In the genomic region with DNA sequence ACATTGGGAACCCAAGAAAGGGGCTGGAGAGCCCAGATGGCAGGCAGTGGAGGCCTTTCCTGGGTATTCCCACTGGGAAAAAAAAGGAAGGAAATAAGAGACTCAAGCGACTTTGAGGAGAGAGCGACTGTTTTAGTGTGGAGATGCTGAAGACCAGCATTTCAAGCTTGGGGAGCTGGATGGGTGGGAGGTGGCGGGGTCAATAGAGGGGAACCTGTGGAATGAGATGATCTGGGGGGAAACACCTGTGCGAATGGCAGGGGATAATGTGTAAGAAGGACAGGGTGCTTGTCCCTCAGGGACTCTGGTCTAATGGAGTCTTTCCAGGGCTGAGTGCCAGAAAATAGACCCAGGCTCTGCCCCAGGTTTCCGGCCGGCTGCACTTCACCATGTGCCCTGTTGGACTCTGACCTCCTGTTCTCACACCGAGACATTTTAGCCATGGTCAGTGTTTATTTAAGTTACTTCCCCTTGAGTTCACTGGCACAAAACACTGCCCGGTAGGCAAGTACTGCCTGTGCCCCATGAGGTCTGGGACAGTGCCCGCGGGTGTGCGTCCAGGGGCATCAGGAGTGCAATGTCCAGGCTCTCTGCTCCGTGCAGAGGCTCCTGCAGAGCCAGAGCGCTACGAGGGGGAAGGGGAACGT, we compare ENCODE assay signal across 1 cellular context.
TF ChIP-seq lines count a peak whose summit lies in the region.

No MANE protein-coding gene starts in this region.

TF ChIP-seq in HepG2, 621 proteins besides CTCF, POLR2A, EP300 and RAD21 (continued from another document and continues in another):
- TF ChIP-seq, protein P1, sequence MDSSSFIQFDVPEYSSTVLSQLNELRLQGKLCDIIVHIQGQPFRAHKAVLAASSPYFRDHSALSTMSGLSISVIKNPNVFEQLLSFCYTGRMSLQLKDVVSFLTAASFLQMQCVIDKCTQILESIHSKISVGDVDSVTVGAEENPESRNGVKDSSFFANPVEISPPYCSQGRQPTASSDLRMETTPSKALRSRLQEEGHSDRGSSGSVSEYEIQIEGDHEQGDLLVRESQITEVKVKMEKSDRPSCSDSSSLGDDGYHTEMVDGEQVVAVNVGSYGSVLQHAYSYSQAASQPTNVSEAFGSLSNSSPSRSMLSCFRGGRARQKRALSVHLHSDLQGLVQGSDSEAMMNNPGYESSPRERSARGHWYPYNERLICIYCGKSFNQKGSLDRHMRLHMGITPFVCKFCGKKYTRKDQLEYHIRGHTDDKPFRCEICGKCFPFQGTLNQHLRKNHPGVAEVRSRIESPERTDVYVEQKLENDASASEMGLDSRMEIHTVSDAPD (CRISPR knock-in tag; IDR thresholded peaks at IDR 0.05): no peak
- no peak for TF ChIP-seq ZNF616 (CRISPR knock-in tag; IDR thresholded peaks at IDR 0.05; ENCODE audit: low read depth)
- TF ChIP-seq ZNF264 (CRISPR knock-in tag; IDR thresholded peaks at IDR 0.05): no peak
- TF ChIP-seq, protein P2, sequence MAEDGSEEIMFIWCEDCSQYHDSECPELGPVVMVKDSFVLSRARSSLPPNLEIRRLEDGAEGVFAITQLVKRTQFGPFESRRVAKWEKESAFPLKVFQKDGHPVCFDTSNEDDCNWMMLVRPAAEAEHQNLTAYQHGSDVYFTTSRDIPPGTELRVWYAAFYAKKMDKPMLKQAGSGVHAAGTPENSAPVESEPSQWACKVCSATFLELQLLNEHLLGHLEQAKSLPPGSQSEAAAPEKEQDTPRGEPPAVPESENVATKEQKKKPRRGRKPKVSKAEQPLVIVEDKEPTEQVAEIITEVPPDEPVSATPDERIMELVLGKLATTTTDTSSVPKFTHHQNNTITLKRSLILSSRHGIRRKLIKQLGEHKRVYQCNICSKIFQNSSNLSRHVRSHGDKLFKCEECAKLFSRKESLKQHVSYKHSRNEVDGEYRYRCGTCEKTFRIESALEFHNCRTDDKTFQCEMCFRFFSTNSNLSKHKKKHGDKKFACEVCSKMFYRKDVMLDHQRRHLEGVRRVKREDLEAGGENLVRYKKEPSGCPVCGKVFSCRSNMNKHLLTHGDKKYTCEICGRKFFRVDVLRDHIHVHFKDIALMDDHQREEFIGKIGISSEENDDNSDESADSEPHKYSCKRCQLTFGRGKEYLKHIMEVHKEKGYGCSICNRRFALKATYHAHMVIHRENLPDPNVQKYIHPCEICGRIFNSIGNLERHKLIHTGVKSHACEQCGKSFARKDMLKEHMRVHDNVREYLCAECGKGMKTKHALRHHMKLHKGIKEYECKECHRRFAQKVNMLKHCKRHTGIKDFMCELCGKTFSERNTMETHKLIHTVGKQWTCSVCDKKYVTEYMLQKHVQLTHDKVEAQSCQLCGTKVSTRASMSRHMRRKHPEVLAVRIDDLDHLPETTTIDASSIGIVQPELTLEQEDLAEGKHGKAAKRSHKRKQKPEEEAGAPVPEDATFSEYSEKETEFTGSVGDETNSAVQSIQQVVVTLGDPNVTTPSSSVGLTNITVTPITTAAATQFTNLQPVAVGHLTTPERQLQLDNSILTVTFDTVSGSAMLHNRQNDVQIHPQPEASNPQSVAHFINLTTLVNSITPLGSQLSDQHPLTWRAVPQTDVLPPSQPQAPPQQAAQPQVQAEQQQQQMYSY (CRISPR knock-in tag; IDR thresholded peaks at IDR 0.05): no peak
- TF ChIP-seq XRCC5 (optimal IDR thresholded peaks at IDR 0.05; ENCODE audit: low read length): peak; percentile 79
- no peak for TF ChIP-seq NKX3-1 (CRISPR knock-in tag; IDR thresholded peaks at IDR 0.05)
- TF ChIP-seq, protein P3, sequence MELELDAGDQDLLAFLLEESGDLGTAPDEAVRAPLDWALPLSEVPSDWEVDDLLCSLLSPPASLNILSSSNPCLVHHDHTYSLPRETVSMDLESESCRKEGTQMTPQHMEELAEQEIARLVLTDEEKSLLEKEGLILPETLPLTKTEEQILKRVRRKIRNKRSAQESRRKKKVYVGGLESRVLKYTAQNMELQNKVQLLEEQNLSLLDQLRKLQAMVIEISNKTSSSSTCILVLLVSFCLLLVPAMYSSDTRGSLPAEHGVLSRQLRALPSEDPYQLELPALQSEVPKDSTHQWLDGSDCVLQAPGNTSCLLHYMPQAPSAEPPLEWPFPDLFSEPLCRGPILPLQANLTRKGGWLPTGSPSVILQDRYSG (CRISPR knock-in tag; IDR thresholded peaks at IDR 0.05): 0 out of 2 replicates have a peak, but pooled peaks have one; percentile 31
- peak; percentile 31 for TF ChIP-seq CCAR2 (optimal IDR thresholded peaks at IDR 0.05; ENCODE audit: low read depth, low read length)
- TF ChIP-seq ZNF335 (CRISPR knock-in tag; IDR thresholded peaks at IDR 0.05): 0 out of 2 replicates have a peak, but pooled peaks have one; percentile 38
- TF ChIP-seq, protein P4, sequence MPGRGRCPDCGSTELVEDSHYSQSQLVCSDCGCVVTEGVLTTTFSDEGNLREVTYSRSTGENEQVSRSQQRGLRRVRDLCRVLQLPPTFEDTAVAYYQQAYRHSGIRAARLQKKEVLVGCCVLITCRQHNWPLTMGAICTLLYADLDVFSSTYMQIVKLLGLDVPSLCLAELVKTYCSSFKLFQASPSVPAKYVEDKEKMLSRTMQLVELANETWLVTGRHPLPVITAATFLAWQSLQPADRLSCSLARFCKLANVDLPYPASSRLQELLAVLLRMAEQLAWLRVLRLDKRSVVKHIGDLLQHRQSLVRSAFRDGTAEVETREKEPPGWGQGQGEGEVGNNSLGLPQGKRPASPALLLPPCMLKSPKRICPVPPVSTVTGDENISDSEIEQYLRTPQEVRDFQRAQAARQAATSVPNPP (CRISPR knock-in tag; IDR thresholded peaks at IDR 0.05): no peak
- TF ChIP-seq, protein P5, sequence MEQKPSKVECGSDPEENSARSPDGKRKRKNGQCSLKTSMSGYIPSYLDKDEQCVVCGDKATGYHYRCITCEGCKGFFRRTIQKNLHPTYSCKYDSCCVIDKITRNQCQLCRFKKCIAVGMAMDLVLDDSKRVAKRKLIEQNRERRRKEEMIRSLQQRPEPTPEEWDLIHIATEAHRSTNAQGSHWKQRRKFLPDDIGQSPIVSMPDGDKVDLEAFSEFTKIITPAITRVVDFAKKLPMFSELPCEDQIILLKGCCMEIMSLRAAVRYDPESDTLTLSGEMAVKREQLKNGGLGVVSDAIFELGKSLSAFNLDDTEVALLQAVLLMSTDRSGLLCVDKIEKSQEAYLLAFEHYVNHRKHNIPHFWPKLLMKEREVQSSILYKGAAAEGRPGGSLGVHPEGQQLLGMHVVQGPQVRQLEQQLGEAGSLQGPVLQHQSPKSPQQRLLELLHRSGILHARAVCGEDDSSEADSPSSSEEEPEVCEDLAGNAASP (CRISPR knock-in tag; IDR thresholded peaks at IDR 0.05; ENCODE audit: borderline replicate concordance): peak; percentile 56; the same call in 1 of the 2 replicates
- TF ChIP-seq ZNF703 (CRISPR knock-in tag; IDR thresholded peaks at IDR 0.05; ENCODE audit: borderline replicate concordance): 0 out of 2 replicates have a peak, but pooled peaks have one; percentile 38
- TF ChIP-seq MTA1 (CRISPR knock-in tag; IDR thresholded peaks at IDR 0.05; ENCODE audit: borderline replicate concordance): peak; percentile 86
- no peak for TF ChIP-seq TMF1 (CRISPR knock-in tag; IDR thresholded peaks at IDR 0.05; ENCODE audit: low read depth)
- TF ChIP-seq CBX5 (CRISPR knock-in tag; IDR thresholded peaks at IDR 0.05; ENCODE audit: borderline replicate concordance): peak; percentile 78; the same call in 1 of the 2 replicates
- TF ChIP-seq ZNF124 (CRISPR knock-in tag; IDR thresholded peaks at IDR 0.05): peak; percentile 30; the same call in 1 of the 2 replicates
- TF ChIP-seq, protein P6, sequence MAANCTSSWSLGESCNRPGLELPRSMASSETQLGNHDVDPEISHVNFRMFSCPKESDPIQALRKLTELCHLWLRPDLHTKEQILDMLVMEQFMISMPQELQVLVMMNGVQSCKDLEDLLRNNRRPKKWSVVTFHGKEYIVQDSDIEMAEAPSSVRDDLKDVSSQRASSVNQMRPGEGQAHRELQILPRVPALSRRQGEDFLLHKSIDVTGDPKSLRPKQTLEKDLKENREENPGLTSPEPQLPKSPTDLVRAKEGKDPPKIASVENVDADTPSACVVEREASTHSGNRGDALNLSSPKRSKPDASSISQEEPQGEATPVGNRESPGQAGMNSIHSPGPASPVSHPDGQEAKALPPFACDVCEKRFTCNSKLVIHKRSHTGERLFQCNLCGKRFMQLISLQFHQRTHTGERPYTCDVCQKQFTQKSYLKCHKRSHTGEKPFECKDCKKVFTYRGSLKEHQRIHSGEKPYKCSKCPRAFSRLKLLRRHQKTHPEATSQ (CRISPR knock-in tag; IDR thresholded peaks at IDR 0.05; ENCODE audit: borderline replicate concordance): no peak
- TF ChIP-seq, protein P7, sequence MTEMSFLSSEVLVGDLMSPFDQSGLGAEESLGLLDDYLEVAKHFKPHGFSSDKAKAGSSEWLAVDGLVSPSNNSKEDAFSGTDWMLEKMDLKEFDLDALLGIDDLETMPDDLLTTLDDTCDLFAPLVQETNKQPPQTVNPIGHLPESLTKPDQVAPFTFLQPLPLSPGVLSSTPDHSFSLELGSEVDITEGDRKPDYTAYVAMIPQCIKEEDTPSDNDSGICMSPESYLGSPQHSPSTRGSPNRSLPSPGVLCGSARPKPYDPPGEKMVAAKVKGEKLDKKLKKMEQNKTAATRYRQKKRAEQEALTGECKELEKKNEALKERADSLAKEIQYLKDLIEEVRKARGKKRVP (CRISPR knock-in tag; IDR thresholded peaks at IDR 0.05): no peak
- no peak for TF ChIP-seq JUND (CRISPR knock-in tag; IDR thresholded peaks at IDR 0.05)
- no peak for TF ChIP-seq ZNF773 (CRISPR knock-in tag; IDR thresholded peaks at IDR 0.05; ENCODE audit: borderline replicate concordance)
- no peak for TF ChIP-seq GATAD1 (CRISPR knock-in tag; IDR thresholded peaks at IDR 0.05)
- no peak for TF ChIP-seq SNAI1 (CRISPR knock-in tag; IDR thresholded peaks at IDR 0.05; ENCODE audit: borderline replicate concordance)
- TF ChIP-seq ZNF850 (CRISPR knock-in tag; conservative IDR thresholded peaks at IDR 0.05): no peak
- TF ChIP-seq NFYC (CRISPR knock-in tag; IDR thresholded peaks at IDR 0.05): no peak
- TF ChIP-seq KLF11 (CRISPR knock-in tag; IDR thresholded peaks at IDR 0.05): no peak
- TF ChIP-seq JDP2 (CRISPR knock-in tag; IDR thresholded peaks at IDR 0.05; ENCODE audit: borderline replicate concordance): no peak
- no peak for TF ChIP-seq CHD4 (IDR thresholded peaks at IDR 0.05; ENCODE audit: borderline replicate concordance, low read length)
- TF ChIP-seq SRY (CRISPR knock-in tag; IDR thresholded peaks at IDR 0.05): peak; percentile 64; the same call in 1 of the 2 replicates
- no peak for TF ChIP-seq ZNF607 (CRISPR knock-in tag; IDR thresholded peaks at IDR 0.05; ENCODE audit: borderline replicate concordance)
- TF ChIP-seq JUNB (CRISPR knock-in tag; IDR thresholded peaks at IDR 0.05; ENCODE audit: borderline replicate concordance): no peak
- peak; percentile 71 for TF ChIP-seq KDM6A (CRISPR knock-in tag; IDR thresholded peaks at IDR 0.05; ENCODE audit: low read depth)
- TF ChIP-seq SRSF4 (IDR thresholded peaks at IDR 0.05; ENCODE audit: low read depth, low read length, poor library complexity, severe bottlenecking): no peak
- TF ChIP-seq IKZF1 (IDR thresholded peaks at IDR 0.05): no peak
- TF ChIP-seq HNRNPL (IDR thresholded peaks at IDR 0.05; ENCODE audit: low read depth, low read length): peak; percentile 99
- TF ChIP-seq TOPORS (CRISPR knock-in tag; IDR thresholded peaks at IDR 0.05): no peak
- TF ChIP-seq ZNF557 (CRISPR knock-in tag; IDR thresholded peaks at IDR 0.05): no peak
- no peak for TF ChIP-seq NONO (IDR thresholded peaks at IDR 0.05)
- 0 out of 2 replicates have a peak, but pooled peaks have one; percentile 20 for TF ChIP-seq NONO (CRISPR knock-in tag; conservative IDR thresholded peaks at IDR 0.05)
- TF ChIP-seq, protein P8, sequence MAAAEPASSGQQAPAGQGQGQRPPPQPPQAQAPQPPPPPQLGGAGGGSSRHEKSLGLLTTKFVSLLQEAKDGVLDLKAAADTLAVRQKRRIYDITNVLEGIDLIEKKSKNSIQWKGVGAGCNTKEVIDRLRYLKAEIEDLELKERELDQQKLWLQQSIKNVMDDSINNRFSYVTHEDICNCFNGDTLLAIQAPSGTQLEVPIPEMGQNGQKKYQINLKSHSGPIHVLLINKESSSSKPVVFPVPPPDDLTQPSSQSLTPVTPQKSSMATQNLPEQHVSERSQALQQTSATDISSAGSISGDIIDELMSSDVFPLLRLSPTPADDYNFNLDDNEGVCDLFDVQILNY (CRISPR knock-in tag; conservative IDR thresholded peaks at IDR 0.05): no peak
- no peak for TF ChIP-seq ZNF180 (CRISPR knock-in tag; IDR thresholded peaks at IDR 0.05; ENCODE audit: borderline replicate concordance, low read depth)
- peak; percentile 52; the same call in 1 of the 2 replicates for TF ChIP-seq ZNF766 (CRISPR knock-in tag; IDR thresholded peaks at IDR 0.05; ENCODE audit: borderline replicate concordance)
